ENCODE assay signal across 8 cellular contexts in the genomic region with DNA sequence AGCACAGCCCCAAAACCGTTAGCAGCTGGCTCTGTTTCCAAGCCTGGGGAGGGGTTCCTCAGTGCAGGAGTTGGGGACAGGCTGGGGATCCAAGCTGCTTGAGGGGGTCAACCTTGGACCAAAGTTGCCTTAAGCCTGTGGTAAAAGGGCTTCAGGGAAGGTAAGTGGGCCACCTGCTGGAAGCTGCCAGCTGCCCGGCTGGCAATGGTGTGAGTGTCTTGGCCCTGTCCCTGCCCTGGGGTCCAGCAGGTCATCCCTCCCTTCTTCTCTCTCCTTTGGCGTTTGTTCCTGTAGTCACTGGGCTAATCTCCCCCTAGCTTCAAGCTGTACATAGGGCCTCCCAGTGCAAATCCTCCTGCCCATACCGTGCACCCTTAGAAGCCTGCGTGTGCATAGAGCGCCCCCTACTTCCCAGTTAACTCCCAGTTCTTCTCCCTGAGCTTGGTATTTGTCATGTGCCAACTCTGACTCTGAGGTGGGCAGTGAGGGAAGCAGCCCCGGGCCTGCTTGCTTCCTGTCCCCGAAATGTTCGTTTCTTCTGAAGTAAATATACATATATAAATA. TPM values are rescaled to one million over a fixed set of nuclear protein-coding genes. Genes with fewer than 3 reads are reported as not detected.
DNase-seq lines count a peak whose midpoint lies in the region; ATAC-seq, FAIRE-seq and TF ChIP-seq lines count a peak whose summit lies in the region.
"Had no signal": no experiment of that assay in that cellular context is flagged by ENCODE, and none has a peak within 500 bp of the region (broad histone marks: within the 10 kb centered on the region; RNA-seq: fewer than 3 reads in every experiment).

No MANE protein-coding gene starts in this region.

- no peak for TF ChIP-seq POLR2A in GM12891 (IDR thresholded peaks at IDR 0.05; ENCODE audit: low read depth, low read length)

- ATAC-seq in GM21737 (IDR thresholded peaks at IDR 0.05; ENCODE audit: unreplicated experiment), result no peak

- H3K4me1 ChIP-seq in adipocyte (ENCODE audit: control insufficient read depth, insufficient read depth, low read length), result peaks cover 8% of the 10 kb centered on the region

- H3K27me3 ChIP-seq in adipocyte (replicated peaks; ENCODE audit: control insufficient read depth, insufficient read depth, low read length), result no peaks in the 10 kb centered on the region

- H3K4me3 ChIP-seq in adipocyte (ENCODE audit: low read length), result no peak overlapping the region

- peaks cover 39% of the 10 kb centered on the region for H3K36me3 ChIP-seq in adipocyte (ENCODE audit: control insufficient read depth, insufficient read depth, low read length, severe bottlenecking)

- DNase-seq in GDM1 (lab: John Stamatoyannopoulos, UW), result peak; percentile 24
- peak; percentile 16 for DNase-seq in adipocyte (ENCODE audit: low read depth)
- DNase-seq in left kidney (ENCODE audit: low read depth, low spot score), result peak; percentile 80
- DNase-seq in stimulated activated CD4-positive, alpha-beta T cell treated with anti-CD3 and anti-CD28 coated beads, Interleukin-4, amount 100 ng/mL, for 1 hour, result no peak
- no peak for DNase-seq in GM12891 (ENCODE audit: insufficient read length, low spot score)
- DNase-seq: activated B cell treated with CpG ODN at 0.5 μM for 24 hours had no signal

- TF ChIP-seq CTCF in LNCAP (IDR thresholded peaks at IDR 0.05), result peak; percentile 52

- no peak overlapping the region for H3K9ac ChIP-seq in adipocyte (ENCODE audit: low read length)

- FAIRE-seq in GM12891 (lab: Jason Lieb, UNC), result no peak

- H3K9me3 ChIP-seq in adipocyte (ENCODE audit: control insufficient read depth, low read length), result no peaks in the 10 kb centered on the region

TF ChIP-seq in GM12891, 5 proteins besides CTCF, POLR2A, EP300 and RAD21:
- TF ChIP-seq POLR2AphosphoS5 (IDR thresholded peaks at IDR 0.05; ENCODE audit: low read depth, low read length) (no peak), SPI1 (IDR thresholded peaks at IDR 0.05; ENCODE audit: low read depth, low read length) (no peak)
TF ChIP-seq in GM12891: peak in this region for 0.

RNA-seq across cellular contexts. Expression of a gene that starts 4.4 kb away (rescaled TPM):
- 340 TPM for polyA plus RNA-seq in GM12891 (2012; ENCODE audit: low read depth, missing spikeins)

RNA-seq across cellular contexts. Expression of a gene that starts 4.7 kb away (rescaled TPM):
- 73.7 TPM for polyA plus RNA-seq in GM12891 (2012; ENCODE audit: low read depth, missing spikeins)

RNA-seq across cellular contexts. Expression of a gene that starts 28.8 kb away (rescaled TPM):
- 9.4 TPM for polyA plus RNA-seq in GM12891 (2012; ENCODE audit: low read depth, missing spikeins)

RNA-seq across cellular contexts. Expression of a gene that starts 35.6 kb away (rescaled TPM):
- 0.83 TPM for polyA plus RNA-seq in GM12891 (2012; ENCODE audit: low read depth, missing spikeins)

RNA-seq across cellular contexts. Expression of a gene that starts 40.1 kb away (rescaled TPM):
- polyA plus RNA-seq in GM12891 (2012; ENCODE audit: low read depth, missing spikeins), result 85.3 TPM

Comparison
In these comparisons a context has a peak if more than half of its experiments do, and no peak if none do; other contexts are left out.
1. DNase-seq: peak in GDM1 (single experiment), adipocyte (single experiment) and left kidney (single experiment); none in stimulated activated CD4-positive, alpha-beta T cell treated with anti-CD3 and anti-CD28 coated beads, Interleukin-4, amount 100 ng/mL, for 1 hour (single experiment) and GM12891 (single experiment).